ENCODE assay signal across 19 cellular contexts in the genomic region with DNA sequence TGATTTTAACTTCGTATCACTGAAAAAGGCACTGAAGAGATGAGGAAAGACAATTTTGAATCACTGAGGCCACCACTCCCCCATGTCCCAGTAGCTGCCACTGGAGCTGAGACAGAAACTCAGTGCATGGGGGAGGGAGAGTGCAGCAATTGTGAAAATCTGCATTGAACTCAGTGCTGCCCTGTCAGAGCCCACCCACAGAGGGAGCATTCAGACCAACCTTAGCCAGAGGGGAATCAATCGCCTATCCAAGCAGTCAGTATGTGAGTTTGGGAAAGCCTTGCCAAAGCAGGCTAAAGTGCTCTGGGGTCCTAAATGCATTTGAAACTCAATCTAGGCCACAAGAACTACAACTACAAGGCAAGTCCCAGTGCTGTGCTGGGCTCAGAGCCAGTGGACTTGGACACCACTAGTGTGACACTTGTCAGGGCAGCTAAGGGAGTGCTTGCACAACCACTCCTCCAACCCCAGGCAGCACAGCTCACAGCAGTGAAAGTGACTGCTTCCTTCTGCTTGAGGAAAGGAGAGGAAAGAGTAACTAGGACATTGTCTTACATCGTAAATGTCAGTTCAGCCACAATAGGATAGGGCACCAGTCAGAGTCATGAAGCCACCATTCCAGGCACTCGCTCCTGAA. TPM values are rescaled to one million over a fixed set of nuclear protein-coding genes. Genes with fewer than 3 reads are reported as not detected.
DNase-seq lines count a peak whose midpoint lies in the region; ATAC-seq and TF ChIP-seq lines count a peak whose summit lies in the region.
"Had no signal": no experiment of that assay in that cellular context is flagged by ENCODE, and none has a peak within 500 bp of the region (broad histone marks: within the 10 kb centered on the region; RNA-seq: fewer than 3 reads in every experiment).

No MANE protein-coding gene starts in this region.

- TF ChIP-seq RAD21 in HCT116 (IDR thresholded peaks at IDR 0.05; ENCODE audit: low read depth): no peak

- no peaks in the 10 kb centered on the region for H3F3A ChIP-seq in neural progenitor cell (ENCODE audit: low read depth)

- H3K79me2 ChIP-seq in HCT116 (ENCODE audit: insufficient read depth, low read length) (no peaks in the 10 kb centered on the region), neural progenitor cell (ENCODE audit: low read depth) (no peaks in the 10 kb centered on the region)

- H3K36me3 ChIP-seq in HCT116 (ENCODE audit: control insufficient read depth in 1 of 2, insufficient read depth in 2 of 2, low read length in 2 of 2): no peaks in the 10 kb centered on the region
- no peaks in the 10 kb centered on the region for H3K36me3 ChIP-seq in endodermal cell (ENCODE audit: control insufficient read depth, insufficient read depth, low read length)
- H3K36me3 ChIP-seq in neural progenitor cell: no peaks in the 10 kb centered on the region
- H3K36me3 ChIP-seq: gastroesophageal sphincter, lower lobe of right lung had no signal

- no peak overlapping the region for H3K9ac ChIP-seq in HCT116 (ENCODE audit: low read length)
- H3K9ac ChIP-seq in endodermal cell (ENCODE audit: extremely low read depth, low read length, poor library complexity, severe bottlenecking): no peak overlapping the region
- no peak overlapping the region for H3K9ac ChIP-seq in neural progenitor cell
- H3K9ac ChIP-seq: SK-N-SH had no signal

- no peak for TF ChIP-seq POLR2A in HCT116 (IDR thresholded peaks at IDR 0.05; ENCODE audit: borderline replicate concordance, extremely low read depth, insufficient read depth, insufficient read length)

- POLR2A ChIA-PET in HCT116 (lab: Charles Lee): no interaction called here

- H3K36me3 Mint-ChIP-seq in endodermal cell (ENCODE audit: low read depth): no peaks in the 10 kb centered on the region
- H3K36me3 Mint-ChIP-seq in neural progenitor cell: no peaks in the 10 kb centered on the region
- H3K36me3 Mint-ChIP-seq: naive B cell had no signal

- H3K9me3 Mint-ChIP-seq in endodermal cell (peaks cover 1% of the 10 kb centered on the region), neural progenitor cell (no peaks in the 10 kb centered on the region)

- H3K9me2 ChIP-seq in HCT116 (ENCODE audit: insufficient read depth): no peaks in the 10 kb centered on the region
- H3K9me2 ChIP-seq: SK-N-SH had no signal

- WGBS in endodermal cell (ENCODE audit: insufficient coverage in 1 of 2, insufficient read length in 1 of 2), 2 experiments: 65 to 83% methylated on average over 2 to 4 of the region's 4 CpGs

- H3K9me3 ChIP-seq in HCT116 (ENCODE audit: control insufficient read depth in 1 of 2, insufficient read depth in 1 of 2, low read depth in 1 of 2, low read length in 2 of 2) (no peaks in the 10 kb centered on the region), endodermal cell (ENCODE audit: control insufficient read depth, low read length) (no peaks in the 10 kb centered on the region), neural progenitor cell (ENCODE audit: low read depth) (no peaks in the 10 kb centered on the region)
- H3K9me3 ChIP-seq: gastroesophageal sphincter, lower lobe of right lung, SK-N-SH had no signal

- peaks cover 11% of the 10 kb centered on the region for H3K27me3 Mint-ChIP-seq in endodermal cell (ENCODE audit: insufficient read depth)
- peaks cover 2% of the 10 kb centered on the region for H3K27me3 Mint-ChIP-seq in neural progenitor cell (ENCODE audit: insufficient read depth, low read depth)
- H3K27me3 Mint-ChIP-seq: progenitor cell of endocrine pancreas had no signal

- no peak overlapping the region for H3K4me2 ChIP-seq in HCT116 (ENCODE audit: low read length)
- H3K4me2 ChIP-seq in neural progenitor cell: no peak overlapping the region
- H3K4me2 ChIP-seq: SK-N-SH had no signal

- H3K27ac ChIP-seq in HCT116 (ENCODE audit: low read depth, low read length) (no peak overlapping the region), endodermal cell (ENCODE audit: low read depth, low read length) (no peak overlapping the region), neural progenitor cell (no peak overlapping the region)
- H3K27ac ChIP-seq: dorsolateral prefrontal cortex, gastroesophageal sphincter, lower lobe of right lung had no signal

- H3K4me3 Mint-ChIP-seq in endodermal cell (no peak overlapping the region), neural progenitor cell (no peak overlapping the region)
- H3K4me3 Mint-ChIP-seq: naive B cell had no signal

- RAD21 ChIA-PET in HCT116 (lab: Charles Lee; ENCODE audit: low non-redundant PET in 1 of 2, low total read pairs in 2 of 2, uncharacterized antibody in 2 of 2, unreplicated experiment in 2 of 2): no interaction called here

- intact Hi-C loops in HCT116 (cut with micrococcal nuclease): no loop called here

- DNase-seq in HCT116 (ENCODE audit: low read depth, low spot score): no peak
- peak; percentile 72 for DNase-seq in NOMO-1 treated with dmso at 0.1 percent for 144 hours (lab: John Stamatoyannopoulos, UW; ENCODE audit: unreplicated experiment)
- DNase-seq in endodermal cell: peak; percentile 76
- DNase-seq in neural progenitor cell (ENCODE audit: low spot score): peak; percentile 60
- no peak for DNase-seq in activated CD8-positive, alpha-beta memory T cell treated with anti-CD3 and anti-CD28 coated beads, Interleukin-2, amount 50 U/mL, for 48 hours
- no peak for DNase-seq in GM19240 (ENCODE audit: insufficient read length, low spot score)
- DNase-seq: activated CD4-positive, alpha-beta T cell treated with anti-CD3 and anti-CD28 coated beads for 4 hours; activated effector memory CD4-positive, alpha-beta T cell treated with anti-CD3 and anti-CD28 coated beads, Interleukin-2, amount 50 U/mL, for 16 hours; dorsolateral prefrontal cortex; lower lobe of right lung; naive B cell; NCI-H1105; NCI-H524 treated with DMSO at 0.1 percent for 48 hours; SK-N-SH; stimulated activated CD8-positive, alpha-beta memory T cell treated with anti-CD3 and anti-CD28 coated beads, Interleukin-4, amount 100 ng/mL, for 48 hours had no signal

- TF ChIP-seq CTCF in HCT116 (IDR thresholded peaks at IDR 0.05 in 2 of 3, conservative IDR thresholded peaks at IDR 0.05 in 1 of 3; ENCODE audit: borderline replicate concordance in 1 of 3, insufficient read depth in 1 of 3, low read depth in 2 of 3, low read length in 2 of 3): 0 out of 6 replicates have a peak, but pooled peaks of 1 of the 3 experiments have one; percentile 11
- peak; percentile 71 for TF ChIP-seq CTCF in endodermal cell (conservative IDR thresholded peaks at IDR 0.05)
- peak; percentile 29 for TF ChIP-seq CTCF in neural progenitor cell (IDR thresholded peaks at IDR 0.05)

- no TSS peak for BruUV-seq in HCT116 (replicated peaks; lab: Mats Ljungman, UMichigan)

- H3K27me3 ChIP-seq in HCT116 (ENCODE audit: insufficient read depth, low read length): peaks cover 33% of the 10 kb centered on the region; the same call in 1 of the 2 replicates
- no peaks in the 10 kb centered on the region for H3K27me3 ChIP-seq in endodermal cell (ENCODE audit: control insufficient read depth, insufficient read depth, low read length, poor library complexity, severe bottlenecking)
- no peaks in the 10 kb centered on the region for H3K27me3 ChIP-seq in neural progenitor cell
- H3K27me3 ChIP-seq: gastroesophageal sphincter had no signal

- H3K27ac Mint-ChIP-seq in endodermal cell: no peak overlapping the region
- no peak overlapping the region for H3K27ac Mint-ChIP-seq in neural progenitor cell
- H3K27ac Mint-ChIP-seq: naive B cell, progenitor cell of endocrine pancreas had no signal

- ATAC-seq in HCT116 (peak; percentile 52; the same call in 1 of the 2 replicates), HG02763 (IDR thresholded peaks at IDR 0.05; ENCODE audit: unreplicated experiment) (no peak)
- ATAC-seq: gastroesophageal sphincter had no signal

- H3K4me1 Mint-ChIP-seq in endodermal cell: peaks cover 6% of the 10 kb centered on the region
- peaks cover 6% of the 10 kb centered on the region for H3K4me1 Mint-ChIP-seq in neural progenitor cell
- H3K4me1 Mint-ChIP-seq: naive B cell had no signal

- CTCF ChIA-PET in HCT116 (lab: Charles Lee): no interaction called here

- no peak overlapping the region for H3K4me3 ChIP-seq in HCT116 (replicated peaks in 1 of 2; ENCODE audit: low read depth in 1 of 2, low read length in 2 of 2)
- no peak overlapping the region for H3K4me3 ChIP-seq in endodermal cell (ENCODE audit: low read length)
- no peak overlapping the region for H3K4me3 ChIP-seq in neural progenitor cell
- H3K4me3 ChIP-seq: dorsolateral prefrontal cortex, gastroesophageal sphincter, lower lobe of right lung had no signal

- H3K4me1 ChIP-seq in HCT116 (ENCODE audit: control insufficient read depth in 1 of 2, insufficient read depth in 2 of 2, low read length in 2 of 2) (no peaks in the 10 kb centered on the region), endodermal cell (ENCODE audit: control insufficient read depth, insufficient read depth, low read length) (no peaks in the 10 kb centered on the region), neural progenitor cell (no peaks in the 10 kb centered on the region)
- H3K4me1 ChIP-seq: gastroesophageal sphincter, lower lobe of right lung had no signal

- H4K20me1 ChIP-seq in HCT116 (ENCODE audit: insufficient read depth) (no peaks in the 10 kb centered on the region), neural progenitor cell (ENCODE audit: low read depth) (no peaks in the 10 kb centered on the region)

- H2AFZ ChIP-seq in HCT116 (ENCODE audit: low read depth, low read length, poor library complexity, severe bottlenecking) (no peak overlapping the region), neural progenitor cell (replicated peaks) (no peak overlapping the region)

TF ChIP-seq in HCT116, 20 proteins besides CTCF, POLR2A, EP300 and RAD21:
- TF ChIP-seq SRF (IDR thresholded peaks at IDR 0.05; ENCODE audit: low read depth): no peak
- TF ChIP-seq FOSL1 (IDR thresholded peaks at IDR 0.05; ENCODE audit: low read depth): no peak
- TF ChIP-seq, protein P1, sequence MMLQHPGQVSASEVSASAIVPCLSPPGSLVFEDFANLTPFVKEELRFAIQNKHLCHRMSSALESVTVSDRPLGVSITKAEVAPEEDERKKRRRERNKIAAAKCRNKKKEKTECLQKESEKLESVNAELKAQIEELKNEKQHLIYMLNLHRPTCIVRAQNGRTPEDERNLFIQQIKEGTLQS (IDR thresholded peaks at IDR 0.05): no peak
- TF ChIP-seq YY1 (IDR thresholded peaks at IDR 0.05; ENCODE audit: extremely low read depth, insufficient replicate concordance, low read depth, low read length): no peak
- TF ChIP-seq EZH2 (IDR thresholded peaks at IDR 0.05): no peak
TF ChIP-seq in HCT116: peak in this region for 0.

RNA-seq across cellular contexts. Expression of a gene that starts 13.3 kb away (rescaled TPM):
- total RNA-seq in HCT116 (2021; ENCODE audit: unreplicated experiment): not detected
- not detected in 2 replicates for polyA plus RNA-seq in HCT116 (2012)
- not detected for total RNA-seq in endodermal cell
- polyA plus RNA-seq in endodermal cell (2013, experiment 1 of 2): not detected
- polyA plus RNA-seq in endodermal cell (2013, experiment 2 of 2): not detected
- total RNA-seq in neural progenitor cell (ENCODE audit: low replicate concordance): not detected in 2 replicates
- total RNA-seq: gastroesophageal sphincter, lower lobe of right lung, progenitor cell of endocrine pancreas, skeletal muscle tissue had no signal
- polyA plus RNA-seq: SK-N-SH had no signal

RNA-seq across cellular contexts. Expression of a gene that starts 50.8 kb away (rescaled TPM):
- total RNA-seq in HCT116 (2021; ENCODE audit: unreplicated experiment): not detected
- not detected in 2 replicates for polyA plus RNA-seq in HCT116 (2012)
- not detected for total RNA-seq in endodermal cell
- polyA plus RNA-seq in endodermal cell (2013, experiment 1 of 2): not detected
- polyA plus RNA-seq in endodermal cell (2013, experiment 2 of 2): not detected
- not detected in 2 replicates for total RNA-seq in neural progenitor cell (ENCODE audit: low replicate concordance)
- total RNA-seq: progenitor cell of endocrine pancreas, skeletal muscle tissue had no signal
- polyA plus RNA-seq: SK-N-SH had no signal

Comparison
In these comparisons a context has a peak if more than half of its experiments do, and no peak if none do; other contexts are left out.
1. DNase-seq: peak in NOMO-1 treated with dmso at 0.1 percent for 144 hours (single experiment), endodermal cell (single experiment) and neural progenitor cell (single experiment); none in HCT116 (single experiment), activated CD8-positive, alpha-beta memory T cell treated with anti-CD3 and anti-CD28 coated beads, Interleukin-2, amount 50 U/mL, for 48 hours (single experiment) and GM19240 (single experiment).